ENCODE assay signal across 5 cellular contexts in genomic region chr7:103071000-103071399, GRCh38.
"Had no signal": no experiment of that assay in that cellular context is flagged by ENCODE, and none has a peak within 500 bp of the region (broad histone marks: within the 10 kb centered on the region; RNA-seq: fewer than 3 reads in every experiment).

No MANE protein-coding gene starts in this region.

- H3K27ac Mint-ChIP-seq: IgD-negative memory B cell had no signal

- H3K4me3 ChIP-seq: K562 had no signal

- H3K27me3 Mint-ChIP-seq: IgD-negative memory B cell had no signal

- DNase-seq: IMR-90, KBM-7 had no signal

- H3K36me3 Mint-ChIP-seq: IgD-negative memory B cell had no signal

- H3K9me3 Mint-ChIP-seq: IgD-negative memory B cell had no signal

- H3K27ac ChIP-seq: HL-60 had no signal
